Comparison of ENCODE assay signal across 15 cellular contexts in genomic region chr10:78180306-78180705, GRCh38.
DNase-seq lines count a peak whose midpoint lies in the region; ATAC-seq and TF ChIP-seq lines count a peak whose summit lies in the region.
"Had no signal": no experiment of that assay in that cellular context is flagged by ENCODE, and none has a peak within 500 bp of the region (broad histone marks: within the 10 kb centered on the region; RNA-seq: fewer than 3 reads in every experiment).

No MANE protein-coding gene starts in this region.

- WGBS in neuronal stem cell (ENCODE audit: extremely low coverage in 2 of 2, insufficient read length in 2 of 2, insufficient replicate concordance in 1 of 2), 2 donors, result no CpG with 5 or more reads among the region's 10 CpGs

- H3K4me1 ChIP-seq in neuronal stem cell (ENCODE audit: control insufficient read depth in 2 of 2, insufficient read depth in 1 of 2, low read depth in 1 of 2, low read length in 2 of 2) (peaks cover 26 to 43% of the 10 kb centered on the region in 2 donors), upper lobe of right lung (peaks cover 1% of the 10 kb centered on the region)
- H3K4me1 ChIP-seq: A549, BE2C had no signal

- no peak overlapping the region for H3K4me3 ChIP-seq in neuronal stem cell (ENCODE audit: low read length in 2 of 2)
- no peak overlapping the region for H3K4me3 ChIP-seq in upper lobe of right lung
- H3K4me3 ChIP-seq: A549, GM12878, GM23338 had no signal

- no peak for TF ChIP-seq RAD21 in Ishikawa (IDR thresholded peaks at IDR 0.05; ENCODE audit: low read depth)

- intact Hi-C loops in upper lobe of right lung (cut with DNase I), result no loop called here
- intact Hi-C loops in activated CD4-positive, alpha-beta memory T cell treated with anti-CD3 and anti-CD28 coated beads for 36 hours (cut with micrococcal nuclease), result no loop called here

- no peaks in the 10 kb centered on the region for H3K9me3 Mint-ChIP-seq in brain
- H3K9me3 Mint-ChIP-seq in activated CD4-positive, alpha-beta memory T cell treated with anti-CD3 and anti-CD28 coated beads for 36 hours, result no peaks in the 10 kb centered on the region
- H3K9me3 Mint-ChIP-seq: CD4-positive, alpha-beta memory T cell; GM23338; H9 had no signal

- H3K27me3 ChIP-seq in neuronal stem cell (ENCODE audit: control insufficient read depth in 3 of 3, insufficient read depth in 3 of 3, low read depth in 1 of 3, low read length in 3 of 3) (peaks cover 0 to 11% (median 0%) of the 10 kb centered on the region in 3 experiments), upper lobe of right lung (no peaks in the 10 kb centered on the region)
- H3K27me3 ChIP-seq: BE2C had no signal

- TF ChIP-seq EP300 in Ishikawa (IDR thresholded peaks at IDR 0.05; ENCODE audit: borderline replicate concordance), result no peak

- H3K9me3 ChIP-seq in neuronal stem cell (replicated peaks in 1 of 2; ENCODE audit: control insufficient read depth in 2 of 2, insufficient read depth in 1 of 2, low read depth in 1 of 2, low read length in 2 of 2) (no peaks in the 10 kb centered on the region), upper lobe of right lung (no peaks in the 10 kb centered on the region)
- H3K9me3 ChIP-seq: A549, BE2C had no signal

- H2BK12ac ChIP-seq in neuronal stem cell (ENCODE audit: low read length), result no peak overlapping the region

- H3K27me3 Mint-ChIP-seq in brain, result peaks cover 6% of the 10 kb centered on the region
- H3K27me3 Mint-ChIP-seq in activated CD4-positive, alpha-beta memory T cell treated with anti-CD3 and anti-CD28 coated beads for 36 hours, result no peaks in the 10 kb centered on the region

- H3K36me3 ChIP-seq in neuronal stem cell (replicated peaks in 1 of 2; ENCODE audit: control insufficient read depth in 2 of 2, insufficient read depth in 2 of 2, low read length in 2 of 2) (no peaks in the 10 kb centered on the region), upper lobe of right lung (no peaks in the 10 kb centered on the region)
- H3K36me3 ChIP-seq: BE2C had no signal

- H3K4me1 Mint-ChIP-seq in brain, result peaks cover 89% of the 10 kb centered on the region
- H3K4me1 Mint-ChIP-seq in activated CD4-positive, alpha-beta memory T cell treated with anti-CD3 and anti-CD28 coated beads for 36 hours (ENCODE audit: low read depth), result no peaks in the 10 kb centered on the region
- H3K4me1 Mint-ChIP-seq: CD4-positive, alpha-beta memory T cell had no signal

- H2AK5ac ChIP-seq in neuronal stem cell (ENCODE audit: low read depth, low read length), result peak overlapping the region; percentile 36

- no peak overlapping the region for H3K4me2 ChIP-seq in neuronal stem cell (ENCODE audit: insufficient read depth, low read length, poor library complexity, severe bottlenecking)
- H3K4me2 ChIP-seq: A549, GM23338 had no signal

- peak overlapping the region; percentile 91 to 99 (median 97) for H3K27ac Mint-ChIP-seq in brain
- no peak overlapping the region for H3K27ac Mint-ChIP-seq in activated CD4-positive, alpha-beta memory T cell treated with anti-CD3 and anti-CD28 coated beads for 36 hours
- H3K27ac Mint-ChIP-seq: CD4-positive, alpha-beta memory T cell; GM23338 had no signal

- DNase-seq in neuronal stem cell (ENCODE audit: low spot score) (no peak), upper lobe of right lung (no peak), medulla oblongata (ENCODE audit: extremely low spot score) (no peak)
- DNase-seq in activated CD4-positive, alpha-beta memory T cell treated with anti-CD3 and anti-CD28 coated beads for 36 hours, result no peak
- DNase-seq: BE2C; CD4-positive, alpha-beta memory T cell; DMS79; H9 had no signal

- no peak overlapping the region for H2BK120ac ChIP-seq in neuronal stem cell (ENCODE audit: low read depth, low read length)

- no peak overlapping the region for H2BK5ac ChIP-seq in neuronal stem cell (ENCODE audit: low read length)

- H3K23ac ChIP-seq in neuronal stem cell (ENCODE audit: low read depth, low read length, poor library complexity), result no peak overlapping the region

- H3K79me1 ChIP-seq in neuronal stem cell (ENCODE audit: low read depth, low read length), result no peaks in the 10 kb centered on the region

- POLR2A ChIA-PET in activated CD4-positive, alpha-beta memory T cell treated with anti-CD3 and anti-CD28 coated beads for 36 hours (lab: Charles Lee), result no interaction called here

- CTCF ChIA-PET in activated CD4-positive, alpha-beta memory T cell treated with anti-CD3 and anti-CD28 coated beads for 36 hours (lab: Charles Lee), result no interaction called here

- H3K18ac ChIP-seq in neuronal stem cell (ENCODE audit: low read length), result peak overlapping the region; percentile 17

- H4K8ac ChIP-seq in neuronal stem cell (ENCODE audit: low read depth, low read length), result no peak overlapping the region

- peak overlapping the region in 1 of 5 experiments; percentile 51 for H3K4me3 Mint-ChIP-seq in brain
- no peak overlapping the region for H3K4me3 Mint-ChIP-seq in activated CD4-positive, alpha-beta memory T cell treated with anti-CD3 and anti-CD28 coated beads for 36 hours
- H3K4me3 Mint-ChIP-seq: CD4-positive, alpha-beta memory T cell; GM23338; H9 had no signal

- ATAC-seq in upper lobe of right lung, result peak; percentile 2
- no peak for ATAC-seq in GM21825 (IDR thresholded peaks at IDR 0.05; ENCODE audit: unreplicated experiment)
- ATAC-seq: A549, GM12878, GM23338 had no signal

- H3K9ac ChIP-seq in neuronal stem cell (ENCODE audit: low read depth, low read length, poor library complexity), result peak overlapping the region; percentile 24

- H3K4ac ChIP-seq in neuronal stem cell (ENCODE audit: low read length), result no peak overlapping the region

- H3K36me3 Mint-ChIP-seq in brain, result no peaks in the 10 kb centered on the region
- H3K36me3 Mint-ChIP-seq in activated CD4-positive, alpha-beta memory T cell treated with anti-CD3 and anti-CD28 coated beads for 36 hours, result no peaks in the 10 kb centered on the region
- H3K36me3 Mint-ChIP-seq: CD4-positive, alpha-beta memory T cell had no signal

- no peak overlapping the region for H4K91ac ChIP-seq in neuronal stem cell (ENCODE audit: low read depth, low read length, poor library complexity)

- H2BK15ac ChIP-seq in neuronal stem cell (ENCODE audit: low read length), result no peak overlapping the region

- TF ChIP-seq CTCF in brain (conservative IDR thresholded peaks at IDR 0.05) (no peak), upper lobe of right lung (IDR thresholded peaks at IDR 0.05) (no peak)

- H3K27ac ChIP-seq in neuronal stem cell (replicated peaks; ENCODE audit: low read length) (no peak overlapping the region), upper lobe of right lung (no peak overlapping the region)
- H3K27ac ChIP-seq: A549, C4-2B had no signal

- no peak overlapping the region for H3K14ac ChIP-seq in neuronal stem cell (ENCODE audit: low read length)

- H2AFZ ChIP-seq in neuronal stem cell (ENCODE audit: low read length), result no peak overlapping the region
- H2AFZ ChIP-seq: GM23338 had no signal

TF ChIP-seq in Ishikawa, 13 proteins besides CTCF, POLR2A, EP300 and RAD21:
- peak; percentile 12; the same call in 1 of the 2 replicates for TF ChIP-seq TEAD4 (IDR thresholded peaks at IDR 0.05)
- no peak for TF ChIP-seq ZBTB7A (IDR thresholded peaks at IDR 0.05; ENCODE audit: low read depth)
- TF ChIP-seq EGR1 (IDR thresholded peaks at IDR 0.05), result no peak
TF ChIP-seq in Ishikawa: peak in this region for 1.
